Comparison of ENCODE assay signal across 22 cellular contexts in genomic region chr1:29653886-29654450, GRCh38.
DNase-seq lines count a peak whose midpoint lies in the region; ATAC-seq and TF ChIP-seq lines count a peak whose summit lies in the region.
"Had no signal": no experiment of that assay in that cellular context is flagged by ENCODE, and none has a peak within 500 bp of the region (broad histone marks: within the 10 kb centered on the region; RNA-seq: fewer than 3 reads in every experiment).

No MANE protein-coding gene starts in this region.

- WGBS in H9 (ENCODE audit: extremely low coverage, insufficient read length, low lambda C conversion rate), result no CpG with 5 or more reads among the region's 3 CpGs
- 70% methylated on average over 3 of the region's 3 CpGs; no CpG with 5 or more reads in 1 of the 2 donors for WGBS in transverse colon (ENCODE audit: low coverage in 1 of 2), 2 donors

- TF ChIP-seq POLR2A in vagina (IDR thresholded peaks at IDR 0.05) (no peak), transverse colon (IDR thresholded peaks at IDR 0.05) (no peak)

- no peak overlapping the region for H3T11ph ChIP-seq in H9 (ENCODE audit: low read length)

- no peaks in the 10 kb centered on the region for H3K79me1 ChIP-seq in H9 (ENCODE audit: insufficient read depth, low read depth, low read length, poor library complexity, severe bottlenecking)

- no peak overlapping the region for H3K27ac ChIP-seq in H9 (ENCODE audit: insufficient read length, low read depth, low read length)
- no peak overlapping the region for H3K27ac ChIP-seq in vagina
- no peak overlapping the region for H3K27ac ChIP-seq in transverse colon
- H3K27ac ChIP-seq: GM23248, SJCRH30 had no signal

- H4K5ac ChIP-seq in H9 (ENCODE audit: insufficient read length, low read depth, low read length), result no peak overlapping the region

- H4K91ac ChIP-seq in H9 (ENCODE audit: insufficient read length, low read depth, low read length), result no peak overlapping the region

- intact Hi-C loops in vagina (cut with DNase I), result no loop called here
- intact Hi-C loops in transverse colon (cut with DNase I; ENCODE audit: low total_unique reads), result no loop called here

- no peak overlapping the region for H2BK120ac ChIP-seq in H9 (ENCODE audit: low read depth, low read length, poor library complexity, severe bottlenecking)

- H3K56ac ChIP-seq in H9 (ENCODE audit: insufficient read length, low read depth, low read length), result no peak overlapping the region

- peaks cover 0 to 3% of the 10 kb centered on the region in 2 experiments; a peak in 2 of 5 replicates for H3K9me3 Mint-ChIP-seq in H9

- H3K4me3 ChIP-seq in vagina (no peak overlapping the region), transverse colon (no peak overlapping the region)
- H3K4me3 ChIP-seq: GM23248, SJCRH30 had no signal

- peaks cover 9 to 11% of the 10 kb centered on the region in 2 experiments for H3K4me1 Mint-ChIP-seq in H9
- H3K4me1 Mint-ChIP-seq: CD4-positive, alpha-beta memory T cell had no signal

- no peaks in the 10 kb centered on the region for H3K36me3 ChIP-seq in vagina
- H3K36me3 ChIP-seq in transverse colon, result no peaks in the 10 kb centered on the region
- H3K36me3 ChIP-seq: SJCRH30 had no signal

- no peak overlapping the region for H2AFZ ChIP-seq in H9 (ENCODE audit: low read length)
- H2AFZ ChIP-seq: GM23248 had no signal

- DNase-seq in H9, result peak; percentile 8
- DNase-seq in activated CD8-positive, alpha-beta memory T cell treated with anti-CD3 and anti-CD28 coated beads, Interleukin-2, amount 50 U/mL, for 48 hours, result peak; percentile 10
- peak; percentile 36 for DNase-seq in islet precursor cell
- peak; percentile 47 to 92 for DNase-seq in vagina (ENCODE audit: extremely low spot score in 2 of 2)
- no peak for DNase-seq in transverse colon
- DNase-seq in activated CD4-positive, alpha-beta T cell treated with anti-CD3 and anti-CD28 coated beads for 1 hour, result no peak
- DNase-seq: Caco-2; CD4-positive, alpha-beta memory T cell; DMS153; GM23248; Karpas-422; MV-4-11; NCI-H1105 treated with DMSO at 0.1 percent for 48 hours; NCI-H1694; NCI-H2081; NCI-H2171; NCI-H345; NCI-H524; NCI-H774 had no signal

- H3K23me2 ChIP-seq in H9 (ENCODE audit: insufficient read length, low read depth, low read length, poor library complexity, severe bottlenecking), result no peaks in the 10 kb centered on the region

- H3K79me2 ChIP-seq in H9 (ENCODE audit: insufficient read depth, low read length), result no peaks in the 10 kb centered on the region

- H3K27me3 ChIP-seq in H9 (ENCODE audit: insufficient read depth, low read length), result no peaks in the 10 kb centered on the region
- H3K27me3 ChIP-seq in vagina, result no peaks in the 10 kb centered on the region
- no peaks in the 10 kb centered on the region for H3K27me3 ChIP-seq in transverse colon
- H3K27me3 ChIP-seq: SJCRH30 had no signal

- H3K4ac ChIP-seq in H9 (ENCODE audit: low read depth, low read length), result no peak overlapping the region

- H3K9me3 ChIP-seq in H9 (ENCODE audit: control insufficient read depth, low read depth, low read length), result no peaks in the 10 kb centered on the region
- no peaks in the 10 kb centered on the region for H3K9me3 ChIP-seq in vagina
- H3K9me3 ChIP-seq in transverse colon, result peaks cover 0 to 3% of the 10 kb centered on the region in 2 donors
- H3K9me3 ChIP-seq: Caco-2, SJCRH30 had no signal

- H4K20me1 ChIP-seq in H9 (ENCODE audit: control insufficient read depth, insufficient read depth, insufficient read length), result no peaks in the 10 kb centered on the region

- H3K4me2 ChIP-seq in H9 (ENCODE audit: insufficient read depth, insufficient read length, low read length), result no peak overlapping the region

- H3K27ac Mint-ChIP-seq in H9, result no peak overlapping the region
- H3K27ac Mint-ChIP-seq: CD4-positive, alpha-beta memory T cell had no signal

- H3K9ac ChIP-seq in H9 (ENCODE audit: extremely low read depth, insufficient read length, low read length), result no peak overlapping the region
- H3K9ac ChIP-seq: GM23248 had no signal

- TF ChIP-seq EP300 in transverse colon (IDR thresholded peaks at IDR 0.05; ENCODE audit: low read depth), result no peak

- H2AK5ac ChIP-seq in H9 (ENCODE audit: insufficient read length, low read length), result no peak overlapping the region

- H2BK12ac ChIP-seq in H9 (ENCODE audit: insufficient read length, low read depth, low read length), result no peak overlapping the region

- H3K36me3 Mint-ChIP-seq in H9 (ENCODE audit: insufficient read depth in 1 of 3, low read depth in 3 of 3), result peaks cover 0 to 3% (median 0%) of the 10 kb centered on the region in 3 experiments; a peak in 2 of 7 replicates
- H3K36me3 Mint-ChIP-seq: CD4-positive, alpha-beta memory T cell had no signal

- H2BK20ac ChIP-seq in H9 (ENCODE audit: low read depth, low read length, poor library complexity, severe bottlenecking), result no peak overlapping the region

- H3K14ac ChIP-seq in H9 (ENCODE audit: insufficient read depth, low read length), result no peak overlapping the region

- no peaks in the 10 kb centered on the region; the same call in 1 of the 2 replicates for H3K27me3 Mint-ChIP-seq in H9 (ENCODE audit: low read depth)

- no peak overlapping the region for H3K4me3 Mint-ChIP-seq in H9
- H3K4me3 Mint-ChIP-seq: CD4-positive, alpha-beta memory T cell had no signal

- no peaks in the 10 kb centered on the region for H3K4me1 ChIP-seq in H9 (ENCODE audit: insufficient read depth, low read length)
- no peaks in the 10 kb centered on the region for H3K4me1 ChIP-seq in vagina
- H3K4me1 ChIP-seq in transverse colon, result no peaks in the 10 kb centered on the region
- H3K4me1 ChIP-seq: Caco-2, SJCRH30 had no signal

- TF ChIP-seq CTCF in H9 (conservative IDR thresholded peaks at IDR 0.05) (no peak), vagina (IDR thresholded peaks at IDR 0.05) (no peak), transverse colon (IDR thresholded peaks at IDR 0.05) (no peak)

- no peak overlapping the region for H3K23ac ChIP-seq in H9 (ENCODE audit: insufficient read length, low read depth, low read length)

- H4K8ac ChIP-seq in H9 (replicated peaks; ENCODE audit: insufficient read length, low read depth, low read length), result no peak overlapping the region

- ATAC-seq in GM21825 (IDR thresholded peaks at IDR 0.05; ENCODE audit: unreplicated experiment), result no peak
- ATAC-seq: Panc1 had no signal

- no peak overlapping the region for H2BK5ac ChIP-seq in H9 (ENCODE audit: insufficient read length, low read length)

- H3K18ac ChIP-seq in H9 (ENCODE audit: insufficient read length, low read depth, low read length), result no peak overlapping the region

- H2BK15ac ChIP-seq in H9 (ENCODE audit: low read depth, low read length), result no peak overlapping the region

- in situ Hi-C loops in transverse colon (cut with MboI; ENCODE audit: low pct_ligation_motif_present in 1 of 4, low pct_unique_long_range_greater_than_20kb in 1 of 4, low sequenced_read_pairs in 3 of 4), result no loop called here

Comparison
In these comparisons a context has a peak if more than half of its experiments do, and no peak if none do; other contexts are left out.
1. DNase-seq: peak in H9 (single experiment), activated CD8-positive, alpha-beta memory T cell treated with anti-CD3 and anti-CD28 coated beads, Interleukin-2, amount 50 U/mL, for 48 hours (single experiment), islet precursor cell (single experiment) and vagina (2 of 2); none in transverse colon (single experiment) and activated CD4-positive, alpha-beta T cell treated with anti-CD3 and anti-CD28 coated beads for 1 hour (single experiment).